In the genomic region with DNA sequence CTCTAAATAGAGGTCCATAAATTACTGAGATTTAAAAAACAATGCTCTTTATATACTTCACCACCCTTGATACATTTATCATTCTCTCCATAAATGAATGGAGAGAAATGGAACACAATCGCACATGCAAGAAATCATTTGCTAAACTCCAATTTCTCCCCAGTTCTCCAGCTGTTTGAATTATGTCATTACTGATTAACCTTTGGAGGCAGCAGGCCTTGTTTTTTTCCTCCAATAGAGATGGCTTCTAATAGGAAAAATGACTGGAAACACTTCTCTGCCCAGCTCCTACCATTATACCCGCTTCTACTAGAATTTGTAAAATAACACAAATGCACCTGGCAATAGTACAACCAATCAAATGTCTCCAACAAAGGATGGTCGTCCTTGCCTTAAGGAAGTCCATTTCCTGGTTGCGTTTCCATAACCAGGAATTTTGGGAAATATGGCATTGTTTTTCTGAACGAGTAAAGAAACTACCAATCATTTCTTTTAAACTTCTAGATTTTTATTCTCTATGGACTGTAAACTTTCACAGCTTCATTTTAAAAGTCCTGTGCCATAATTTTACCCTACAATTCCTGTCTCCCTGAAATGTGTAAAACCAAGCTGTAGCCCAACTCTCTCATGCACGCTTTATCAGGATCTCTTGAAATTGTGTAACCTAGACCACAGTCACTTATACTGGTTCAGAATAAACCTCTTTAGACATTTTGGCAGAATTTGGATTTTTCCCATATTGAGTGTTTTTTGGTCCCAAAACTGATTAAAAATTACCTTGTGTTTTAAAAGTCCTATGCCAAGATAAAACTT, we compare ENCODE assay signal across 21 cellular contexts.
DNase-seq lines count a peak whose midpoint lies in the region; ATAC-seq and TF ChIP-seq lines count a peak whose summit lies in the region.
"Had no signal": no experiment of that assay in that cellular context is flagged by ENCODE, and none has a peak within 500 bp of the region (broad histone marks: within the 10 kb centered on the region; RNA-seq: fewer than 3 reads in every experiment).

No MANE protein-coding gene starts in this region.

- H3K4me1 ChIP-seq in heart right ventricle (peaks cover 4 to 49% (median 28%) of the 10 kb centered on the region in 9 donors), osteoblast (ENCODE audit: insufficient read depth, low read length) (peaks cover 49% of the 10 kb centered on the region), tibial artery (peaks cover 0 to 79% (median 27%) of the 10 kb centered on the region in 4 donors)
- H3K4me1 ChIP-seq: left lung had no signal

- TF ChIP-seq CTCF in heart right ventricle (IDR thresholded peaks at IDR 0.05), result no peak
- no peak for TF ChIP-seq CTCF in osteoblast (IDR thresholded peaks at IDR 0.05; ENCODE audit: extremely low read depth, low read depth, low read length)
- no peak for TF ChIP-seq CTCF in tibial artery (IDR thresholded peaks at IDR 0.05)

- no peak overlapping the region for H2AFZ ChIP-seq in osteoblast (ENCODE audit: low read length)
- H2AFZ ChIP-seq: GM23338 had no signal

- no peaks in the 10 kb centered on the region for H3K27me3 ChIP-seq in heart right ventricle
- no peaks in the 10 kb centered on the region for H3K27me3 ChIP-seq in osteoblast (ENCODE audit: insufficient read depth, low read length)
- H3K27me3 ChIP-seq in tibial artery, result no peaks in the 10 kb centered on the region
- H3K27me3 ChIP-seq: BLaER1 treated with 17β-estradiol and CSF1 and Interleukin-3, amounts not matched to agents 10 nM and 100 nM; left lung; sigmoid colon had no signal

- H3K9me3 ChIP-seq in heart right ventricle (no peaks in the 10 kb centered on the region), osteoblast (ENCODE audit: low read depth, low read length) (no peaks in the 10 kb centered on the region), tibial artery (no peaks in the 10 kb centered on the region)
- H3K9me3 ChIP-seq: left lung, sigmoid colon had no signal

- H3K27ac ChIP-seq in heart right ventricle (peak overlapping the region in 5 of 10 donors; percentile 44 to 61 (median 56)), osteoblast (ENCODE audit: low read depth, low read length) (peak overlapping the region; percentile 81), tibial artery (peak overlapping the region; percentile 65 to 67)
- H3K27ac ChIP-seq: BLaER1 treated with 17β-estradiol and CSF1 and Interleukin-3, amounts not matched to agents 10 nM and 100 nM had no signal

- ATAC-seq in heart right ventricle (peak in 5 of 8 donors; percentile 25 to 49 (median 38)), left ventricle myocardium superior (peak; percentile 37)
- ATAC-seq: T-helper 17 cell had no signal

- H4K20me1 ChIP-seq in osteoblast (ENCODE audit: insufficient read depth, low read length), result no peaks in the 10 kb centered on the region

- intact Hi-C loops in heart right ventricle (cut with DNase I), result no loop called here
- intact Hi-C loops in cardiac septum (cut with DNase I), result no loop called here
- intact Hi-C loops in left ventricle myocardium superior (cut with micrococcal nuclease), result no loop called here
- intact Hi-C loops in tibial artery (cut with DNase I; ENCODE audit: low total_unique reads), result no loop called here

- DNase-seq in heart right ventricle (no peak), cardiac septum (ENCODE audit: low spot score) (no peak), left ventricle myocardium superior (no peak), osteoblast (ENCODE audit: insufficient read length, low spot score, missing footprints) (no peak), tibial artery (no peak), DMS 273 treated with DMSO at 0.1 percent for 48 hours (lab: John Stamatoyannopoulos, UW) (no peak), SIG-M5 (lab: John Stamatoyannopoulos, UW) (no peak)
- no peak for DNase-seq in activated T-cell treated with anti-CD3 and anti-CD28 coated beads, Interleukin-2, amount 50 U/mL, for 48 hours
- DNase-seq: activated CD4-positive, alpha-beta memory T cell treated with anti-CD3 and anti-CD28 coated beads, Interleukin-2, amount 10 ng/mL, durations not matched to agents 7 days and 5 days; activated naive CD4-positive, alpha-beta T cell treated with anti-CD3 and anti-CD28 coated beads for 36 hours; activated T-cell treated with anti-CD3 and anti-CD28 coated beads, Interleukin-2, amount 50 U/mL, for 1 hour; Kasumi-1; left lung; NCI-H1092 treated with DMSO at 0.1 percent for 48 hours; NCI-H524 treated with DMSO at 0.1 percent for 48 hours; occipital lobe; SHP77 treated with DMSO at 0.1 percent for 48 hours; sigmoid colon; T-helper 17 cell had no signal

- H3K36me3 ChIP-seq in heart right ventricle (no peaks in the 10 kb centered on the region), osteoblast (ENCODE audit: insufficient read depth, low read length) (no peaks in the 10 kb centered on the region), tibial artery (no peaks in the 10 kb centered on the region)
- H3K36me3 ChIP-seq: BLaER1 treated with 17β-estradiol and CSF1 and Interleukin-3, amounts not matched to agents 10 nM and 100 nM; left lung; sigmoid colon had no signal

- no peak overlapping the region for H3K4me3 ChIP-seq in heart right ventricle
- H3K4me3 ChIP-seq in osteoblast (ENCODE audit: insufficient read depth, low read length), result no peak overlapping the region
- H3K4me3 ChIP-seq in tibial artery, result no peak overlapping the region
- H3K4me3 ChIP-seq: BLaER1 treated with 17β-estradiol and CSF1 and Interleukin-3, amounts not matched to agents 10 nM and 100 nM; GM23338; left lung; sigmoid colon had no signal

- peaks cover 84% of the 10 kb centered on the region for H3K79me2 ChIP-seq in osteoblast (ENCODE audit: insufficient read depth, low read length)

- peak overlapping the region; percentile 76 for H3K4me2 ChIP-seq in osteoblast (ENCODE audit: insufficient read depth, low read length)
- H3K4me2 ChIP-seq: BLaER1 treated with 17β-estradiol and CSF1 and Interleukin-3, amounts not matched to agents 10 nM and 100 nM; GM23338 had no signal

- whole genome bisulfite sequencing in heart right ventricle, 2 donors, result 41 to 66% methylated on average over 6 of the region's 6 CpGs
